In genomic region chr6:16480780-16481179, GRCh38 we compare ENCODE assay signal across 24 cellular contexts.
DNase-seq lines count a peak whose midpoint lies in the region; ATAC-seq lines count a peak whose summit lies in the region.
"Had no signal": no experiment of that assay in that cellular context is flagged by ENCODE, and none has a peak within 500 bp of the region (broad histone marks: within the 10 kb centered on the region; RNA-seq: fewer than 3 reads in every experiment).

No MANE protein-coding gene starts in this region.

- H3K36me3 Mint-ChIP-seq in activated T-cell treated with anti-CD3 and anti-CD28 coated beads, Interleukin-2, amount 50 U/mL, for 24 hours (ENCODE audit: low read depth) = peaks cover 60% of the 10 kb centered on the region
- peaks cover 46% of the 10 kb centered on the region for H3K36me3 Mint-ChIP-seq in activated T-cell treated with anti-CD3 and anti-CD28 coated beads, Interleukin-2, amount 50 U/mL, for 4 hours (ENCODE audit: insufficient read depth)
- H3K36me3 Mint-ChIP-seq in IgD-negative memory B cell = no peaks in the 10 kb centered on the region
- peaks cover 17% of the 10 kb centered on the region for H3K36me3 Mint-ChIP-seq in activated naive CD8-positive, alpha-beta T cell
- H3K36me3 Mint-ChIP-seq in natural killer cell treated with Interleukin-12 subunit alpha and Interleukin-12 subunit beta and Interleukin-15 and Interleukin-18, amount 100 ng/mL, for 72 hours = peaks cover 28% of the 10 kb centered on the region
- H3K36me3 Mint-ChIP-seq: WTC11 had no signal

- no peaks in the 10 kb centered on the region for H3K9me3 Mint-ChIP-seq in activated T-cell treated with anti-CD3 and anti-CD28 coated beads, Interleukin-2, amount 50 U/mL, for 24 hours
- H3K9me3 Mint-ChIP-seq in activated T-cell treated with anti-CD3 and anti-CD28 coated beads, Interleukin-2, amount 50 U/mL, for 4 hours = no peaks in the 10 kb centered on the region
- no peaks in the 10 kb centered on the region for H3K9me3 Mint-ChIP-seq in IgD-negative memory B cell
- no peaks in the 10 kb centered on the region for H3K9me3 Mint-ChIP-seq in activated naive CD8-positive, alpha-beta T cell (ENCODE audit: low read depth)
- H3K9me3 Mint-ChIP-seq in natural killer cell treated with Interleukin-12 subunit alpha and Interleukin-12 subunit beta and Interleukin-15 and Interleukin-18, amount 100 ng/mL, for 72 hours = peaks cover 3% of the 10 kb centered on the region
- H3K9me3 Mint-ChIP-seq: WTC11 had no signal

- H3K27ac Mint-ChIP-seq in activated T-cell treated with anti-CD3 and anti-CD28 coated beads, Interleukin-2, amount 50 U/mL, for 24 hours = peak overlapping the region; percentile 87
- H3K27ac Mint-ChIP-seq in IgD-negative memory B cell = peak overlapping the region in 2 of 3 donors; percentile 10 to 49
- H3K27ac Mint-ChIP-seq in activated naive CD8-positive, alpha-beta T cell = peak overlapping the region; percentile 97
- peak overlapping the region; percentile 92 to 96 for H3K27ac Mint-ChIP-seq in natural killer cell treated with Interleukin-12 subunit alpha and Interleukin-12 subunit beta and Interleukin-15 and Interleukin-18, amount 100 ng/mL, for 72 hours
- H3K27ac Mint-ChIP-seq: progenitor cell of endocrine pancreas, WTC11 had no signal

- no peak for DNase-seq in activated T-cell treated with anti-CD3 and anti-CD28 coated beads, Interleukin-2, amount 50 U/mL, for 24 hours
- DNase-seq in activated T-cell treated with anti-CD3 and anti-CD28 coated beads, Interleukin-2, amount 50 U/mL, for 4 hours = no peak
- no peak for DNase-seq in natural killer cell treated with Interleukin-12 subunit alpha and Interleukin-12 subunit beta and Interleukin-15 and Interleukin-18, amount 100 ng/mL, for 72 hours (ENCODE audit: low spot score)
- no peak for DNase-seq in NCI-H128 (lab: John Stamatoyannopoulos, UW; ENCODE audit: unreplicated experiment)
- DNase-seq in NCI-H748 (lab: John Stamatoyannopoulos, UW; ENCODE audit: unreplicated experiment) = no peak
- DNase-seq: ACHN, activated gamma-delta T cell, cerebellar nuclear complex, erythroblast, foreskin melanocyte, left ventricle myocardium inferior, MM.1S, mucosa of descending colon, NCI-H1436, NCI-H526, RPMI8226, T-helper 9 cell, testis had no signal

- ATAC-seq in activated T-cell treated with anti-CD3 and anti-CD28 coated beads, Interleukin-2, amount 50 U/mL, for 4 hours = no peak
- ATAC-seq in natural killer cell treated with Interleukin-12 subunit alpha and Interleukin-12 subunit beta and Interleukin-15 and Interleukin-18, amount 100 ng/mL, for 72 hours = peak in 1 of 2 donors; percentile 17
- no peak for ATAC-seq in HG03175 (IDR thresholded peaks at IDR 0.05; ENCODE audit: unreplicated experiment)
- ATAC-seq: HepG2, WTC11 had no signal

- no peaks in the 10 kb centered on the region for H3K27me3 Mint-ChIP-seq in activated T-cell treated with anti-CD3 and anti-CD28 coated beads, Interleukin-2, amount 50 U/mL, for 24 hours
- no peaks in the 10 kb centered on the region for H3K27me3 Mint-ChIP-seq in activated T-cell treated with anti-CD3 and anti-CD28 coated beads, Interleukin-2, amount 50 U/mL, for 4 hours (ENCODE audit: low read depth)
- H3K27me3 Mint-ChIP-seq in IgD-negative memory B cell = peaks cover 3% of the 10 kb centered on the region
- H3K27me3 Mint-ChIP-seq in activated naive CD8-positive, alpha-beta T cell = no peaks in the 10 kb centered on the region
- no peaks in the 10 kb centered on the region for H3K27me3 Mint-ChIP-seq in natural killer cell treated with Interleukin-12 subunit alpha and Interleukin-12 subunit beta and Interleukin-15 and Interleukin-18, amount 100 ng/mL, for 72 hours
- H3K27me3 Mint-ChIP-seq: progenitor cell of endocrine pancreas had no signal

- peaks cover 89% of the 10 kb centered on the region for H3K4me1 Mint-ChIP-seq in activated T-cell treated with anti-CD3 and anti-CD28 coated beads, Interleukin-2, amount 50 U/mL, for 24 hours (ENCODE audit: low read depth)
- peaks cover 87% of the 10 kb centered on the region for H3K4me1 Mint-ChIP-seq in activated T-cell treated with anti-CD3 and anti-CD28 coated beads, Interleukin-2, amount 50 U/mL, for 4 hours (ENCODE audit: low read depth)
- H3K4me1 Mint-ChIP-seq in IgD-negative memory B cell = peaks cover 18 to 37% (median 34%) of the 10 kb centered on the region in 3 donors
- H3K4me1 Mint-ChIP-seq in activated naive CD8-positive, alpha-beta T cell (ENCODE audit: low read depth) = peaks cover 84% of the 10 kb centered on the region
- peaks cover 59 to 69% of the 10 kb centered on the region in 2 donors for H3K4me1 Mint-ChIP-seq in natural killer cell treated with Interleukin-12 subunit alpha and Interleukin-12 subunit beta and Interleukin-15 and Interleukin-18, amount 100 ng/mL, for 72 hours (ENCODE audit: low read depth in 2 of 2)

- H3K4me3 Mint-ChIP-seq in activated T-cell treated with anti-CD3 and anti-CD28 coated beads, Interleukin-2, amount 50 U/mL, for 24 hours = peak overlapping the region; percentile 49
- no peak overlapping the region for H3K4me3 Mint-ChIP-seq in activated T-cell treated with anti-CD3 and anti-CD28 coated beads, Interleukin-2, amount 50 U/mL, for 4 hours
- H3K4me3 Mint-ChIP-seq in IgD-negative memory B cell = no peak overlapping the region
- peak overlapping the region; percentile 71 for H3K4me3 Mint-ChIP-seq in activated naive CD8-positive, alpha-beta T cell
- peak overlapping the region; percentile 86 for H3K4me3 Mint-ChIP-seq in natural killer cell treated with Interleukin-12 subunit alpha and Interleukin-12 subunit beta and Interleukin-15 and Interleukin-18, amount 100 ng/mL, for 72 hours
- H3K4me3 Mint-ChIP-seq: WTC11 had no signal

Comparison
In these comparisons a context has a peak if more than half of its experiments do, and no peak if none do; other contexts are left out.
1. H3K4me3 Mint-ChIP-seq: peak in activated T-cell treated with anti-CD3 and anti-CD28 coated beads, Interleukin-2, amount 50 U/mL, for 24 hours (single experiment), activated naive CD8-positive, alpha-beta T cell (single experiment) and natural killer cell treated with Interleukin-12 subunit alpha and Interleukin-12 subunit beta and Interleukin-15 and Interleukin-18, amount 100 ng/mL, for 72 hours (single experiment); none in activated T-cell treated with anti-CD3 and anti-CD28 coated beads, Interleukin-2, amount 50 U/mL, for 4 hours (single experiment) and IgD-negative memory B cell (0 of 4).
2. H3K27ac Mint-ChIP-seq: peak in every context shown above with its lines; median percentile 97 in activated naive CD8-positive, alpha-beta T cell; 94 in natural killer cell treated with Interleukin-12 subunit alpha and Interleukin-12 subunit beta and Interleukin-15 and Interleukin-18, amount 100 ng/mL, for 72 hours; 87 in activated T-cell treated with anti-CD3 and anti-CD28 coated beads, Interleukin-2, amount 50 U/mL, for 24 hours; 30 in IgD-negative memory B cell.